In genomic region chr20:2364014-2364413, GRCh38 we compare ENCODE assay signal across 28 cellular contexts. TPM values are rescaled to one million over a fixed set of nuclear protein-coding genes. Genes with fewer than 3 reads are reported as not detected.
DNase-seq lines count a peak whose midpoint lies in the region; ATAC-seq, FAIRE-seq and TF ChIP-seq lines count a peak whose summit lies in the region.
"Had no signal": no experiment of that assay in that cellular context is flagged by ENCODE, and none has a peak within 500 bp of the region (broad histone marks: within the 10 kb centered on the region; RNA-seq: fewer than 3 reads in every experiment).

No MANE protein-coding gene starts in this region.

- H3K4me1 ChIP-seq in HepG2 (ENCODE audit: insufficient read depth, low read length) = no peaks in the 10 kb centered on the region
- H3K4me1 ChIP-seq in right lobe of liver = no peaks in the 10 kb centered on the region
- no peaks in the 10 kb centered on the region for H3K4me1 ChIP-seq in K562 (replicated peaks in 1 of 2; ENCODE audit: control insufficient read depth in 2 of 2, insufficient read depth in 2 of 2, low read length in 2 of 2)
- H3K4me1 ChIP-seq: BLaER1, heart left ventricle had no signal

- no peak for TF ChIP-seq RAD21 in HepG2 (CRISPR knock-in tag; IDR thresholded peaks at IDR 0.05)
- TF ChIP-seq RAD21 in K562 (CRISPR knock-in tag; conservative IDR thresholded peaks at IDR 0.05 in 1 of 2, IDR thresholded peaks at IDR 0.05 in 1 of 2) = no peak

- no peak overlapping the region for H3K9ac ChIP-seq in HepG2 (ENCODE audit: insufficient read depth, low read depth, low read length)
- H3K9ac ChIP-seq in K562 (ENCODE audit: insufficient read depth in 1 of 2, low read depth in 2 of 2, low read length in 2 of 2) = no peak overlapping the region
- H3K9ac ChIP-seq: BLaER1 had no signal

- H3K4me3 ChIP-seq in HepG2 (replicated peaks in 1 of 3; ENCODE audit: insufficient read depth in 1 of 3, low read depth in 2 of 3, low read length in 3 of 3) = no peak overlapping the region
- no peak overlapping the region for H3K4me3 ChIP-seq in right lobe of liver
- H3K4me3 ChIP-seq in K562 = no peak overlapping the region
- H3K4me3 ChIP-seq: BLaER1, heart left ventricle had no signal

- CTCF ChIA-PET in HepG2 (lab: Yijun Ruan, JAX; ENCODE audit: low intra/inter-chr PET ratio, low total read pairs) = no interaction called here
- CTCF ChIA-PET in K562 (lab: Yijun Ruan, JAX; ENCODE audit: low intra/inter-chr PET ratio) = no interaction called here

- in situ Hi-C loops in HepG2 (cut with HindIII; ENCODE audit: extremely low pct_ligation_motif_present, low pct_unique_long_range_greater_than_20kb) = no loop called here
- in situ Hi-C loops in K562 (cut with MboI) = no loop called here

- H4K20me1 ChIP-seq in HepG2 (ENCODE audit: insufficient read depth, low read length) (no peaks in the 10 kb centered on the region), K562 (replicated peaks; ENCODE audit: control insufficient read depth, insufficient read depth, low read length) (no peaks in the 10 kb centered on the region)
- H4K20me1 ChIP-seq: BLaER1 had no signal

- TF ChIP-seq CTCF in HepG2 (CRISPR knock-in tag; IDR thresholded peaks at IDR 0.05) (no peak), right lobe of liver (IDR thresholded peaks at IDR 0.05) (no peak), K562 (IDR thresholded peaks at IDR 0.05 in 2 of 3, conservative IDR thresholded peaks at IDR 0.05 in 1 of 3; ENCODE audit: insufficient read depth in 2 of 3, low read depth in 1 of 3, low read length in 3 of 3) (no peak), natural killer cell (IDR thresholded peaks at IDR 0.05) (no peak)

- H3K4me3 Mint-ChIP-seq in natural killer cell = no peak overlapping the region
- no peak overlapping the region for H3K4me3 Mint-ChIP-seq in activated T-cell treated with anti-CD3 and anti-CD28 coated beads, Interleukin-2, amount 50 U/mL, for 4 hours
- H3K4me3 Mint-ChIP-seq: activated CD8-positive, alpha-beta T cell treated with anti-CD3 and anti-CD28 coated beads, Interleukin-2, amount 10 ng/mL, durations not matched to agents 7 days and 5 days; H9 had no signal

- H3K9me1 ChIP-seq in K562 (ENCODE audit: control insufficient read depth, insufficient read depth, low read length) = no peaks in the 10 kb centered on the region

- no peaks in the 10 kb centered on the region for H3K4me1 Mint-ChIP-seq in natural killer cell
- H3K4me1 Mint-ChIP-seq in activated T-cell treated with anti-CD3 and anti-CD28 coated beads, Interleukin-2, amount 50 U/mL, for 4 hours (ENCODE audit: low read depth) = no peaks in the 10 kb centered on the region

- FAIRE-seq in HepG2 (lab: Jason Lieb, UNC) = no peak
- FAIRE-seq in K562 (lab: Jason Lieb, UNC) = no peak
- FAIRE-seq: A204.1, small intestine, TTC549 had no signal

- H3K4me2 ChIP-seq in HepG2 (ENCODE audit: low read depth, low read length) (no peak overlapping the region), K562 (ENCODE audit: insufficient read depth, low read length) (no peak overlapping the region)
- H3K4me2 ChIP-seq: BLaER1 had no signal

- H3K36me3 Mint-ChIP-seq in natural killer cell = peaks cover 15% of the 10 kb centered on the region
- H3K36me3 Mint-ChIP-seq in activated T-cell treated with anti-CD3 and anti-CD28 coated beads, Interleukin-2, amount 50 U/mL, for 4 hours (ENCODE audit: insufficient read depth) = no peaks in the 10 kb centered on the region

- BruUV-seq in HepG2 (replicated peaks; lab: Mats Ljungman, UMichigan) = no TSS peak
- no TSS peak for BruUV-seq in K562 (replicated peaks; lab: Mats Ljungman, UMichigan)

- DNase-seq in HepG2 (ENCODE audit: low spot score) (no peak), right lobe of liver (no peak), K562 (ENCODE audit: extremely low read depth in 1 of 4, low spot score in 3 of 4) (no peak), fibroblast of gingiva (ENCODE audit: low read depth) (peak; percentile 44), GDM1 (lab: John Stamatoyannopoulos, UW) (no peak), natural killer cell (no peak), NCI-H146 treated with DMSO at 0.1 percent for 48 hours (lab: John Stamatoyannopoulos, UW; ENCODE audit: unreplicated experiment) (no peak)
- no peak for DNase-seq in activated T-cell treated with anti-CD3 and anti-CD28 coated beads, Interleukin-2, amount 50 U/mL, for 4 hours
- DNase-seq: activated CD4-positive, CD25-positive, alpha-beta regulatory T cell treated with anti-CD3 and anti-CD28 coated beads, Interleukin-2, amount 50 U/mL, for 72 hours; activated CD8-positive, alpha-beta T cell treated with anti-CD3 and anti-CD28 coated beads, Interleukin-2, amount 10 ng/mL, durations not matched to agents 7 days and 5 days; activated effector memory CD4-positive, alpha-beta T cell treated with anti-CD3 and anti-CD28 coated beads, Interleukin-2, amount 50 U/mL, for 16 hours; activated T-cell treated with anti-CD3 and anti-CD28 coated beads for 4 hours; COR-L47; DMS79; H9; heart left ventricle; NCI-H1105; NCI-H2107; NCI-H510A treated with DMSO at 0.1 percent for 48 hours; occipital lobe; small intestine had no signal

- H3K27me3 Mint-ChIP-seq in natural killer cell (ENCODE audit: low read depth in 2 of 2) = peaks cover 34 to 64% of the 10 kb centered on the region in 2 donors
- peaks cover 23% of the 10 kb centered on the region for H3K27me3 Mint-ChIP-seq in activated T-cell treated with anti-CD3 and anti-CD28 coated beads, Interleukin-2, amount 50 U/mL, for 4 hours (ENCODE audit: low read depth)

- H3K36me3 ChIP-seq in HepG2 (replicated peaks in 1 of 2; ENCODE audit: control insufficient read depth in 1 of 2, insufficient read depth in 2 of 2, low read length in 2 of 2) (no peaks in the 10 kb centered on the region), right lobe of liver (no peaks in the 10 kb centered on the region), K562 (ENCODE audit: control insufficient read depth, insufficient read depth, low read length) (no peaks in the 10 kb centered on the region)
- H3K36me3 ChIP-seq: BLaER1, heart left ventricle had no signal

- no peak for ATAC-seq in HepG2
- ATAC-seq in right lobe of liver = no peak
- ATAC-seq in K562 = no peak
- ATAC-seq in natural killer cell = no peak
- ATAC-seq in activated T-cell treated with anti-CD3 and anti-CD28 coated beads, Interleukin-2, amount 50 U/mL, for 4 hours = no peak
- ATAC-seq: activated CD8-positive, alpha-beta T cell treated with anti-CD3 and anti-CD28 coated beads, Interleukin-2, amount 10 ng/mL, durations not matched to agents 7 days and 5 days; heart left ventricle had no signal

- H3K27me3 ChIP-seq in HepG2 (ENCODE audit: control insufficient read depth in 1 of 2, insufficient read depth in 2 of 2, low read length in 2 of 2) (no peaks in the 10 kb centered on the region; a peak in 1 of 5 replicates), right lobe of liver (no peaks in the 10 kb centered on the region), K562 (ENCODE audit: control insufficient read depth in 2 of 2, insufficient read depth in 2 of 2, low read length in 2 of 2) (no peaks in the 10 kb centered on the region; a peak in 1 of 5 replicates)
- H3K27me3 ChIP-seq: BLaER1 had no signal

- WGBS in HepG2 (ENCODE audit: low lambda C conversion rate) = 52% methylated on average over 4 of the region's 4 CpGs
- 70% methylated on average over 4 of the region's 4 CpGs for WGBS in right lobe of liver (ENCODE audit: insufficient coverage, low coverage, low lambda C conversion rate, missing lambda C conversion rate)
- WGBS in K562 (ENCODE audit: insufficient coverage, low coverage, missing lambda C conversion rate) = 0% methylated on average over 4 of the region's 4 CpGs

- H2AFZ ChIP-seq in HepG2 (ENCODE audit: low read length) (no peak overlapping the region), K562 (ENCODE audit: low read depth, low read length) (no peak overlapping the region)

- H3K79me2 ChIP-seq in HepG2 (ENCODE audit: insufficient read depth, low read length) (no peaks in the 10 kb centered on the region), K562 (ENCODE audit: control insufficient read depth, insufficient read depth, low read length) (no peaks in the 10 kb centered on the region)

- peaks cover 0 to 3% of the 10 kb centered on the region in 2 donors for H3K9me3 Mint-ChIP-seq in natural killer cell
- peaks cover 23% of the 10 kb centered on the region for H3K9me3 Mint-ChIP-seq in activated T-cell treated with anti-CD3 and anti-CD28 coated beads, Interleukin-2, amount 50 U/mL, for 4 hours

- H3K9me3 ChIP-seq in HepG2 (ENCODE audit: low read length) = peaks cover 17% of the 10 kb centered on the region; the same call in 1 of the 2 replicates
- no peaks in the 10 kb centered on the region for H3K9me3 ChIP-seq in right lobe of liver
- H3K9me3 ChIP-seq in K562 (replicated peaks; ENCODE audit: control insufficient read depth, insufficient read depth, low read depth, low read length) = no peaks in the 10 kb centered on the region

- POLR2A ChIA-PET in HepG2 (lab: Yijun Ruan, JAX) = no interaction called here
- POLR2A ChIA-PET in K562 (lab: Yijun Ruan, JAX) = interaction anchor here (0.6 kb wide), 1 partner anchor 45 kb away, joined by 3 read pairs; no protein-coding TSS in a partner anchor

- intact Hi-C loops in HepG2 (cut with micrococcal nuclease; ENCODE audit: unreplicated experiment) (no loop called here), right lobe of liver (cut with DNase I) (no loop called here), K562 (cut with micrococcal nuclease) (no loop called here), natural killer cell (cut with micrococcal nuclease) (no loop called here)

- no peak for TF ChIP-seq EP300 in HepG2 (IDR thresholded peaks at IDR 0.05; ENCODE audit: low read depth in 2 of 2, low read length in 2 of 2)
- no peak for TF ChIP-seq EP300 in HepG2 (CRISPR knock-in tag; IDR thresholded peaks at IDR 0.05; ENCODE audit: borderline replicate concordance)
- no peak for TF ChIP-seq EP300 in K562 (IDR thresholded peaks at IDR 0.05; ENCODE audit: low read length)

- TF ChIP-seq POLR2A in HepG2 (IDR thresholded peaks at IDR 0.05; ENCODE audit: insufficient read depth in 1 of 2, low read depth in 2 of 2, low read length in 2 of 2) = no peak
- TF ChIP-seq POLR2A in right lobe of liver (IDR thresholded peaks at IDR 0.05) = no peak
- no peak for TF ChIP-seq POLR2A in K562 (conservative IDR thresholded peaks at IDR 0.05)

- H3K27ac Mint-ChIP-seq in natural killer cell = no peak overlapping the region
- H3K27ac Mint-ChIP-seq: activated CD8-positive, alpha-beta T cell treated with anti-CD3 and anti-CD28 coated beads, Interleukin-2, amount 10 ng/mL, durations not matched to agents 7 days and 5 days had no signal

- H3K27ac ChIP-seq in HepG2 (ENCODE audit: extremely low read length, insufficient read depth, low read length) (no peak overlapping the region), right lobe of liver (no peak overlapping the region), K562 (ENCODE audit: extremely low read depth, low read depth, low read length) (no peak overlapping the region)
- H3K27ac ChIP-seq: BLaER1, heart left ventricle had no signal

RNA-seq across cellular contexts. Expression of gene TGM6, which starts 16.7 kb away (rescaled TPM):
- total RNA-seq in HepG2 (2016; rRNA removed; fragmentation: Illumina TruSeq; extraction: Trizol) = not detected in 2 replicates
- not detected in 2 replicates for total RNA-seq in HepG2 (2016; cell fraction: cytosol; rRNA removed; fragmentation: Illumina TruSeq; extraction: Trizol; ENCODE audit: low read depth)
- not detected in 2 replicates for total RNA-seq in HepG2 (2016; cell fraction: insoluble cytoplasmic fraction; rRNA removed; fragmentation: Illumina TruSeq; extraction: Trizol)
- total RNA-seq in HepG2 (2016; cell fraction: membrane; rRNA removed; fragmentation: Illumina TruSeq; extraction: Trizol) = not detected in 2 replicates
- not detected in 2 replicates for total RNA-seq in HepG2 (2016; cell fraction: nucleus; rRNA removed; fragmentation: Illumina TruSeq; extraction: Trizol)
- not detected in 2 replicates for polyA plus RNA-seq in HepG2 (2011; rRNA removed)
- not detected in 2 replicates for polyA plus RNA-seq in HepG2 (2011; cell fraction: cytosol; rRNA removed)
- not detected in 2 replicates for polyA plus RNA-seq in HepG2 (2011; cell fraction: nucleus; rRNA removed)
- polyA plus RNA-seq in HepG2 (2012) = not detected in 2 replicates
- not detected in 2 replicates for polyA plus RNA-seq in HepG2 (2016; cell fraction: cytosol; fragmentation: Illumina TruSeq; extraction: Trizol; ENCODE audit: low read depth)
- not detected in 2 replicates for polyA plus RNA-seq in HepG2 (2016; cell fraction: insoluble cytoplasmic fraction; fragmentation: Illumina TruSeq; extraction: Trizol; ENCODE audit: low read depth)
- polyA plus RNA-seq in HepG2 (2016; cell fraction: membrane; fragmentation: Illumina TruSeq; extraction: Trizol; ENCODE audit: low read depth) = not detected in 2 replicates
- polyA plus RNA-seq in HepG2 (2016; cell fraction: nucleus; fragmentation: Illumina TruSeq; extraction: Trizol; ENCODE audit: insufficient read depth, low read depth) = not detected in 2 replicates
- polyA minus RNA-seq in HepG2 (2011; rRNA and poly(A)+ RNA removed; ENCODE audit: low replicate concordance) = not detected in 2 replicates
- not detected in 2 replicates for polyA minus RNA-seq in HepG2 (2011; cell fraction: cytosol; rRNA and poly(A)+ RNA removed)
- polyA minus RNA-seq in HepG2 (2011; cell fraction: nucleus; rRNA and poly(A)+ RNA removed) = not detected in 2 replicates
- not detected for total RNA-seq in right lobe of liver
- not detected in 2 replicates for total RNA-seq in K562 (2011; cell fraction: chromatin; rRNA removed; ENCODE audit: low replicate concordance)
- total RNA-seq in K562 (2011; cell fraction: nucleolus; rRNA removed) = not detected in 2 replicates
- total RNA-seq in K562 (2011; cell fraction: nucleoplasm; rRNA removed) = not detected in 2 replicates
- not detected in 2 replicates for total RNA-seq in K562 (2014; rRNA removed)
- total RNA-seq in K562 (2014; rRNA removed; fragmentation: Illumina TruSeq; extraction: Trizol) = not detected in 2 replicates
- total RNA-seq in K562 (2015; rRNA removed; fragmentation: Illumina TruSeq; extraction: Trizol) = not detected in 2 replicates
- not detected in 2 replicates for total RNA-seq in K562 (2021)
- not detected in 2 replicates for polyA plus RNA-seq in K562 (2011; rRNA removed)
- polyA plus RNA-seq in K562 (2011; cell fraction: cytosol; rRNA removed) = not detected in 2 replicates
- not detected in 2 replicates for polyA plus RNA-seq in K562 (2011; cell fraction: nucleus; rRNA removed)
- polyA plus RNA-seq in K562 (2012) = not detected in 2 replicates
- not detected in 2 replicates for polyA plus RNA-seq in K562 (2014; fragmentation: Illumina TruSeq; extraction: Trizol)
- not detected for polyA plus RNA-seq in K562 (2014; fragmentation: Nextera tagmentation; extraction: Ambion mirVana)
- polyA plus RNA-seq in K562 (2014; rRNA removed) = not detected in 2 replicates
- polyA minus RNA-seq in K562 (2011; rRNA and poly(A)+ RNA removed) = not detected in 2 replicates
- polyA minus RNA-seq in K562 (2011; cell fraction: cytosol; rRNA and poly(A)+ RNA removed) = not detected in 2 replicates
- polyA minus RNA-seq in K562 (2011; cell fraction: nucleus; rRNA and poly(A)+ RNA removed) = not detected in 2 replicates
- total RNA-seq in natural killer cell = not detected
- total RNA-seq in activated T-cell treated with anti-CD3 and anti-CD28 coated beads, Interleukin-2, amount 50 U/mL, for 4 hours = not detected
- total RNA-seq: activated CD8-positive, alpha-beta T cell treated with anti-CD3 and anti-CD28 coated beads, Interleukin-2, amount 10 ng/mL, durations not matched to agents 7 days and 5 days; H9; heart left ventricle; LHCN-M2; mesenteric fat pad; occipital lobe; T-helper 1 cell treated with Interleukin-12 subunit alpha and Interleukin-12 subunit beta and Interleukin-4 antibody, amounts not matched to agents 30 ng/mL and 1 ng/mL, for 36 hours; urinary bladder had no signal
- polyA plus RNA-seq: heart left ventricle, small intestine, urinary bladder had no signal
